Comparison of ENCODE assay signal across 33 cellular contexts in genomic region chr2:30375915-30376314, GRCh38.
"Had no signal": no experiment of that assay in that cellular context is flagged by ENCODE, and none has a peak within 500 bp of the region (broad histone marks: within the 10 kb centered on the region; RNA-seq: fewer than 3 reads in every experiment).

No MANE protein-coding gene starts in this region.

- H3K27me3 ChIP-seq: brain microvascular endothelial cell, dorsolateral prefrontal cortex, esophagus muscularis mucosa, gastrocnemius medialis had no signal

- H3K9me3 Mint-ChIP-seq: activated B cell treated with CpG ODN at 0.5 μM for 24 hours; activated naive CD4-positive, alpha-beta T cell treated with anti-CD3 and anti-CD28 coated beads, Interleukin-2, amount 10 ng/mL, durations not matched to agents 7 days and 5 days; activated T-cell treated with anti-CD3 and anti-CD28 coated beads, Interleukin-2, amount 50 U/mL, for 4 hours; activated T-helper 2 cell treated with anti-CD3 and anti-CD28 coated beads, Interferon-gamma antibody, Interleukin-2, Interleukin-4, amounts not matched to agents 10 μg/mL and 5 μg/mL and 100 μg/mL, durations not matched to agents 14 hours and 24 hours and 36 hours; central memory CD8-positive, alpha-beta T cell; dendritic cell treated with granulocyte-macrophage colony-stimulating factor and Interleukin-4, amounts not matched to agents 40 ng/mL and 50 ng/mL, for 4 days; endodermal cell; T-helper 1 cell treated with Interleukin-12 subunit alpha and Interleukin-12 subunit beta and Interleukin-4 antibody, amounts not matched to agents 30 μg/mL and 1 μg/mL, for 36 hours had no signal

- H3K36me3 ChIP-seq: brain microvascular endothelial cell, esophagus muscularis mucosa, gastrocnemius medialis, WERI-Rb-1 had no signal

- ATAC-seq: activated CD4-positive, CD25-positive, alpha-beta regulatory T cell treated with anti-CD3 and anti-CD28 coated beads, Interleukin-2, amount 50 U/mL, for 24 hours; activated CD8-positive, alpha-beta T cell treated with anti-CD3 and anti-CD28 coated beads for 36 hours; activated T-cell treated with anti-CD3 and anti-CD28 coated beads, Interleukin-2, amount 50 U/mL, for 4 hours; foreskin keratinocyte; gastrocnemius medialis; T-cell had no signal

- H3K4me1 ChIP-seq: gastrocnemius medialis had no signal

- H3K4me1 Mint-ChIP-seq: activated naive CD4-positive, alpha-beta T cell treated with anti-CD3 and anti-CD28 coated beads, Interleukin-2, amount 10 ng/mL, durations not matched to agents 7 days and 5 days; endodermal cell had no signal

- H3K27me3 Mint-ChIP-seq: activated B cell treated with CpG ODN at 0.5 μM for 24 hours; activated CD8-positive, alpha-beta T cell treated with anti-CD3 and anti-CD28 coated beads for 36 hours; activated naive CD8-positive, alpha-beta T cell; central memory CD8-positive, alpha-beta T cell; T-cell had no signal

- DNase-seq: activated B cell treated with CpG ODN at 0.5 μM for 24 hours; activated CD4-positive, alpha-beta T cell treated with anti-CD3 and anti-CD28 coated beads for 48 hours; activated CD4-positive, alpha-beta T cell treated with anti-CD3 and anti-CD28 coated beads, Interleukin-2, amount 50 U/mL, for 1 hour; activated CD4-positive, alpha-beta T cell treated with anti-CD3 and anti-CD28 coated beads, Interleukin-2, amount 50 U/mL, for 48 hours; activated CD8-positive, alpha-beta memory T cell treated with anti-CD3 and anti-CD28 coated beads for 24 hours; activated CD8-positive, alpha-beta T cell treated with anti-CD3 and anti-CD28 coated beads for 36 hours; activated effector memory CD4-positive, alpha-beta T cell treated with anti-CD3 and anti-CD28 coated beads, Interleukin-2, amount 50 U/mL, for 16 hours; activated naive CD4-positive, alpha-beta T cell treated with anti-CD3 and anti-CD28 coated beads, Interleukin-2, amount 10 ng/mL, durations not matched to agents 7 days and 5 days; activated T-cell treated with anti-CD3 and anti-CD28 coated beads, Interleukin-2, amount 50 U/mL, for 4 hours; amniotic stem cell; anterior cingulate cortex; brain microvascular endothelial cell; dorsolateral prefrontal cortex; effector memory CD4-positive, alpha-beta T cell; endodermal cell; erythroblast; foreskin keratinocyte; gastrocnemius medialis; glutamatergic neuron; SW 1271; T-cell; T1000; WERI-Rb-1 had no signal

- H3K9me3 ChIP-seq: esophagus muscularis mucosa, gastrocnemius medialis had no signal

- FAIRE-seq: astrocyte, bronchial epithelial cell had no signal

- H3K27ac Mint-ChIP-seq: activated B cell treated with CpG ODN at 0.5 μM for 24 hours; activated CD8-positive, alpha-beta T cell treated with anti-CD3 and anti-CD28 coated beads for 36 hours; activated naive CD4-positive, alpha-beta T cell treated with anti-CD3 and anti-CD28 coated beads, Interleukin-2, amount 10 ng/mL, durations not matched to agents 7 days and 5 days; activated naive CD8-positive, alpha-beta T cell; activated T-helper 2 cell treated with anti-CD3 and anti-CD28 coated beads, Interferon-gamma antibody, Interleukin-2, Interleukin-4, amounts not matched to agents 10 μg/mL and 5 μg/mL and 100 μg/mL, durations not matched to agents 14 hours and 24 hours and 36 hours; dendritic cell treated with granulocyte-macrophage colony-stimulating factor and Interleukin-4, amounts not matched to agents 40 ng/mL and 50 ng/mL, for 4 days; endodermal cell; T-cell; T-helper 1 cell treated with Interleukin-12 subunit alpha and Interleukin-12 subunit beta and Interleukin-4 antibody, amounts not matched to agents 30 μg/mL and 1 μg/mL, for 36 hours had no signal

- H3K4me3 ChIP-seq: coronary artery, dorsolateral prefrontal cortex, esophagus muscularis mucosa, gastrocnemius medialis had no signal

- H3K36me3 Mint-ChIP-seq: activated naive CD4-positive, alpha-beta T cell treated with anti-CD3 and anti-CD28 coated beads, Interleukin-2, amount 10 ng/mL, durations not matched to agents 7 days and 5 days; T-cell had no signal

- H3K27ac ChIP-seq: brain microvascular endothelial cell, coronary artery, dorsolateral prefrontal cortex, esophagus muscularis mucosa, foreskin keratinocyte, gastrocnemius medialis, WERI-Rb-1 had no signal

- H3K4me3 Mint-ChIP-seq: activated B cell treated with CpG ODN at 0.5 μM for 24 hours; activated CD8-positive, alpha-beta T cell treated with anti-CD3 and anti-CD28 coated beads for 36 hours; activated naive CD4-positive, alpha-beta T cell treated with anti-CD3 and anti-CD28 coated beads, Interleukin-2, amount 10 ng/mL, durations not matched to agents 7 days and 5 days; activated naive CD8-positive, alpha-beta T cell; activated T-cell treated with anti-CD3 and anti-CD28 coated beads, Interleukin-2, amount 50 U/mL, for 4 hours; central memory CD8-positive, alpha-beta T cell; dendritic cell treated with granulocyte-macrophage colony-stimulating factor and Interleukin-4, amounts not matched to agents 40 ng/mL and 50 ng/mL, for 4 days; endodermal cell; T-cell; T-helper 1 cell treated with Interleukin-12 subunit alpha and Interleukin-12 subunit beta and Interleukin-4 antibody, amounts not matched to agents 30 μg/mL and 1 μg/mL, for 36 hours had no signal
